In genomic region chr2:28606986-28607441, GRCh38 we compare ENCODE assay signal across 10 cellular contexts.
DNase-seq lines count a peak whose midpoint lies in the region; ATAC-seq and TF ChIP-seq lines count a peak whose summit lies in the region.
"Had no signal": no experiment of that assay in that cellular context is flagged by ENCODE, and none has a peak within 500 bp of the region (broad histone marks: within the 10 kb centered on the region; RNA-seq: fewer than 3 reads in every experiment).

No MANE protein-coding gene starts in this region.

- peaks cover 0 to 21% of the 10 kb centered on the region in 2 donors for H3K4me1 ChIP-seq in right atrium auricular region

- TF ChIP-seq CTCF in right atrium auricular region (IDR thresholded peaks at IDR 0.05) = peak in 1 of 2 donors; percentile 43

- no peaks in the 10 kb centered on the region for H3K9me3 ChIP-seq in right atrium auricular region

- no peaks in the 10 kb centered on the region for H3K27me3 ChIP-seq in right atrium auricular region

- H3K36me3 ChIP-seq in right atrium auricular region = no peaks in the 10 kb centered on the region

- H3K4me3 ChIP-seq in right atrium auricular region = no peak overlapping the region

- H3K27ac ChIP-seq in right atrium auricular region (peak overlapping the region; percentile 62 to 66), temporal lobe (ENCODE audit: low read depth, low read length) (peak overlapping the region; percentile 17)

- no peak for ATAC-seq in GM18870 (IDR thresholded peaks at IDR 0.05; ENCODE audit: unreplicated experiment)

- DNase-seq in HK-2 (ENCODE audit: unreplicated experiment) (peak; percentile 67), amniotic stem cell (lab: John Stamatoyannopoulos, UW) (peak; percentile 26), right atrium auricular region (ENCODE audit: low spot score) (no peak), pons (ENCODE audit: low spot score) (no peak), A172 (ENCODE audit: low spot score) (no peak)
- DNase-seq: activated B cell treated with CpG ODN at 0.5 μM for 24 hours, cortex of kidney, NCI-H1417 treated with DMSO at 0.1 percent for 48 hours had no signal

Comparison
In these comparisons a context has a peak if more than half of its experiments do, and no peak if none do; other contexts are left out.
1. DNase-seq: peak in HK-2 (single experiment) and amniotic stem cell (single experiment); none in right atrium auricular region (single experiment), pons (single experiment) and A172 (single experiment).